Comparison of ENCODE assay signal across 29 cellular contexts in genomic region chr6:143486752-143487151, GRCh38.
"Had no signal": no experiment of that assay in that cellular context is flagged by ENCODE, and none has a peak within 500 bp of the region (broad histone marks: within the 10 kb centered on the region; RNA-seq: fewer than 3 reads in every experiment).

No MANE protein-coding gene starts in this region.

- H3K4me3 ChIP-seq: stomach, suprapubic skin, testis, thoracic aorta, thyroid gland, tibial artery, tibial nerve, transverse colon, upper lobe of left lung, upper lobe of right lung, uterus, vagina had no signal

- H3K27ac ChIP-seq: stomach, suprapubic skin, testis, thoracic aorta, thyroid gland, tibial artery, tibial nerve, transverse colon, upper lobe of left lung, upper lobe of right lung, uterus, vagina had no signal

- H3K27me3 ChIP-seq: stomach, suprapubic skin, testis, thyroid gland, tibial artery, tibial nerve, transverse colon, upper lobe of left lung, upper lobe of right lung, uterus, vagina had no signal

- ATAC-seq: stimulated activated effector memory CD8-positive, alpha-beta T cell treated with anti-CD3 and anti-CD28 coated beads, Interleukin-12 subunit alpha, Interleukin-12 subunit beta, amount 100 ng/mL, for 72 hours; stimulated activated memory B cell treated with anti-CD40 and anti-IgM and Interleukin-4, amounts not matched to agents 10 μg/mL and 1 μg/mL and 100 μg/mL, for 72 hours; stimulated activated naive B cell treated with anti-CD40 and anti-IgM and Interleukin-4, amounts not matched to agents 10 μg/mL and 1 μg/mL and 100 μg/mL, for 72 hours; stimulated activated naive CD8-positive, alpha-beta T cell treated with anti-CD3 and anti-CD28 coated beads, Interleukin-15, amount 100 ng/mL, for 72 hours; stimulated activated naive CD8-positive, alpha-beta T cell treated with anti-CD3 and anti-CD28 coated beads, Interleukin-15, Interleukin-2, amounts not matched to agents 100 U/mL and 50 U/mL, for 24 hours; upper lobe of right lung had no signal

- H3K27ac Mint-ChIP-seq: stimulated activated effector memory CD8-positive, alpha-beta T cell treated with anti-CD3 and anti-CD28 coated beads, Interleukin-12 subunit alpha, Interleukin-12 subunit beta, amount 100 ng/mL, for 72 hours; stimulated activated memory B cell treated with anti-CD40 and anti-IgM and Interleukin-4, amounts not matched to agents 10 μg/mL and 1 μg/mL and 100 μg/mL, for 72 hours; stimulated activated naive B cell treated with anti-CD40 and anti-IgM and Interleukin-4, amounts not matched to agents 10 μg/mL and 1 μg/mL and 100 μg/mL, for 72 hours; stimulated activated naive CD8-positive, alpha-beta T cell treated with anti-CD3 and anti-CD28 coated beads, Interleukin-15, amount 100 ng/mL, for 72 hours; stimulated activated naive CD8-positive, alpha-beta T cell treated with anti-CD3 and anti-CD28 coated beads, Interleukin-15, Interleukin-2, amounts not matched to agents 100 ng/mL and 50 ng/mL, for 24 hours; type B pancreatic cell had no signal

- H3K4me1 Mint-ChIP-seq: stimulated activated effector memory CD8-positive, alpha-beta T cell treated with anti-CD3 and anti-CD28 coated beads, Interleukin-12 subunit alpha, Interleukin-12 subunit beta, amount 100 ng/mL, for 72 hours; stimulated activated memory B cell treated with anti-CD40 and anti-IgM and Interleukin-4, amounts not matched to agents 10 μg/mL and 1 μg/mL and 100 μg/mL, for 72 hours; stimulated activated naive B cell treated with anti-CD40 and anti-IgM and Interleukin-4, amounts not matched to agents 10 μg/mL and 1 μg/mL and 100 μg/mL, for 72 hours; stimulated activated naive CD8-positive, alpha-beta T cell treated with anti-CD3 and anti-CD28 coated beads, Interleukin-15, amount 100 ng/mL, for 72 hours had no signal

- H3K4me3 Mint-ChIP-seq: stimulated activated effector memory CD8-positive, alpha-beta T cell treated with anti-CD3 and anti-CD28 coated beads, Interleukin-12 subunit alpha, Interleukin-12 subunit beta, amount 100 ng/mL, for 72 hours; stimulated activated memory B cell treated with anti-CD40 and anti-IgM and Interleukin-4, amounts not matched to agents 10 μg/mL and 1 μg/mL and 100 μg/mL, for 72 hours; stimulated activated naive B cell treated with anti-CD40 and anti-IgM and Interleukin-4, amounts not matched to agents 10 μg/mL and 1 μg/mL and 100 μg/mL, for 72 hours; stimulated activated naive CD8-positive, alpha-beta T cell treated with anti-CD3 and anti-CD28 coated beads, Interleukin-15, amount 100 ng/mL, for 72 hours; stimulated activated naive CD8-positive, alpha-beta T cell treated with anti-CD3 and anti-CD28 coated beads, Interleukin-15, Interleukin-2, amounts not matched to agents 100 ng/mL and 50 ng/mL, for 24 hours; type B pancreatic cell had no signal

- H3K9me3 ChIP-seq: stomach, suprapubic skin, testis, thoracic aorta, thyroid gland, tibial artery, tibial nerve, transverse colon, upper lobe of left lung, upper lobe of right lung, uterus, vagina had no signal

- H3K36me3 Mint-ChIP-seq: type B pancreatic cell had no signal

- DNase-seq: stimulated activated CD4-positive, alpha-beta T cell treated with anti-CD3 and anti-CD28 coated beads, Interleukin-2, amount 100 ng/mL, for 48 hours; stimulated activated CD4-positive, alpha-beta T cell treated with anti-CD3 and anti-CD28 coated beads, Interleukin-4, amount 100 ng/mL, for 1 hour; stimulated activated CD4-positive, alpha-beta T cell treated with anti-CD3 and anti-CD28 coated beads, Interleukin-4, amount 100 ng/mL, for 24 hours; stimulated activated CD4-positive, alpha-beta T cell treated with anti-CD3 and anti-CD28 coated beads, Interleukin-4, amount 100 ng/mL, for 4 hours; stimulated activated CD8-positive, alpha-beta memory T cell treated with anti-CD3 and anti-CD28 coated beads, Interleukin-4, amount 100 ng/mL, for 48 hours; stimulated activated naive B cell treated with anti-CD40 and anti-IgM and Interleukin-4, amounts not matched to agents 10 μg/mL and 1 μg/mL and 100 μg/mL, for 72 hours; stimulated activated naive CD4-positive, alpha-beta T cell; stimulated activated naive CD4-positive, alpha-beta T cell treated with Interleukin-2 at 50 U/mL for 16 hours; stimulated activated naive CD8-positive, alpha-beta T cell treated with anti-CD3 and anti-CD28 coated beads, Interleukin-15, amount 100 ng/mL, for 72 hours; stimulated activated naive CD8-positive, alpha-beta T cell treated with anti-CD3 and anti-CD28 coated beads, Interleukin-15, Interleukin-2, amounts not matched to agents 100 U/mL and 50 U/mL, for 24 hours; stomach; substantia nigra; testis; thyroid gland; tibial artery; transverse colon; trophoblast cell; upper lobe of left lung; upper lobe of right lung; uterus had no signal

- H3K36me3 ChIP-seq: thoracic aorta, thyroid gland, tibial nerve, transverse colon, uterus, vagina had no signal

- H3K9me3 Mint-ChIP-seq: stimulated activated effector memory CD8-positive, alpha-beta T cell treated with anti-CD3 and anti-CD28 coated beads, Interleukin-12 subunit alpha, Interleukin-12 subunit beta, amount 100 ng/mL, for 72 hours; stimulated activated memory B cell treated with anti-CD40 and anti-IgM and Interleukin-4, amounts not matched to agents 10 μg/mL and 1 μg/mL and 100 μg/mL, for 72 hours; stimulated activated naive B cell treated with anti-CD40 and anti-IgM and Interleukin-4, amounts not matched to agents 10 μg/mL and 1 μg/mL and 100 μg/mL, for 72 hours; stimulated activated naive CD8-positive, alpha-beta T cell treated with anti-CD3 and anti-CD28 coated beads, Interleukin-15, amount 100 ng/mL, for 72 hours; stimulated activated naive CD8-positive, alpha-beta T cell treated with anti-CD3 and anti-CD28 coated beads, Interleukin-15, Interleukin-2, amounts not matched to agents 100 ng/mL and 50 ng/mL, for 24 hours; type B pancreatic cell had no signal

- H3K4me1 ChIP-seq: stomach, suprapubic skin, testis, thyroid gland, tibial artery, tibial nerve, transverse colon, upper lobe of left lung, upper lobe of right lung, uterus, vagina had no signal

- H3K27me3 Mint-ChIP-seq: stimulated activated memory B cell treated with anti-CD40 and anti-IgM and Interleukin-4, amounts not matched to agents 10 μg/mL and 1 μg/mL and 100 μg/mL, for 72 hours; stimulated activated naive B cell treated with anti-CD40 and anti-IgM and Interleukin-4, amounts not matched to agents 10 μg/mL and 1 μg/mL and 100 μg/mL, for 72 hours; stimulated activated naive CD8-positive, alpha-beta T cell treated with anti-CD3 and anti-CD28 coated beads, Interleukin-15, amount 100 ng/mL, for 72 hours; stimulated activated naive CD8-positive, alpha-beta T cell treated with anti-CD3 and anti-CD28 coated beads, Interleukin-15, Interleukin-2, amounts not matched to agents 100 ng/mL and 50 ng/mL, for 24 hours; type B pancreatic cell had no signal

- FAIRE-seq: urothelium cell line had no signal
